ENCODE assay signal across 25 cellular contexts in genomic region chr11:47502767-47503166, GRCh38. TPM values are rescaled to one million over a fixed set of nuclear protein-coding genes. Genes with fewer than 3 reads are reported as not detected.
A peak's percentile ranks its signal among the peaks of the same experiment; 100 is the strongest.
DNase-seq lines count a peak whose midpoint lies in the region; ATAC-seq, FAIRE-seq and TF ChIP-seq lines count a peak whose summit lies in the region.
"Had no signal": no experiment of that assay in that cellular context is flagged by ENCODE, and none has a peak within 500 bp of the region (broad histone marks: within the 10 kb centered on the region; RNA-seq: fewer than 3 reads in every experiment).

No MANE protein-coding gene starts in this region.

- FAIRE-seq in K562 (lab: Jason Lieb, UNC): no peak
- FAIRE-seq: endothelial cell of umbilical vein, HepG2, RCC 7860 had no signal

- no peak overlapping the region for H3K4me3 Mint-ChIP-seq in activated T-cell treated with anti-CD3 and anti-CD28 coated beads, Interleukin-2, amount 50 U/mL, for 72 hours
- H3K4me3 Mint-ChIP-seq: activated B cell treated with CpG ODN at 0.5 μM for 24 hours, CD14-positive monocyte had no signal

- no peak for ATAC-seq in activated T-cell treated with anti-CD3 and anti-CD28 coated beads, Interleukin-2, amount 50 U/mL, for 72 hours (replicated peaks in 1 of 2)
- ATAC-seq in K562 (no peak), psoas muscle (no peak), GM19467 (IDR thresholded peaks at IDR 0.05; ENCODE audit: unreplicated experiment) (no peak)
- ATAC-seq: HepG2 had no signal

- H4K20me1 ChIP-seq in OCI-LY3 (ENCODE audit: insufficient read depth, low read length): peaks cover 49% of the 10 kb centered on the region
- peaks cover 20% of the 10 kb centered on the region for H4K20me1 ChIP-seq in K562 (replicated peaks; ENCODE audit: control insufficient read depth, insufficient read depth, low read length)

- H3K27me3 ChIP-seq in OCI-LY3 (ENCODE audit: low read depth, low read length) (no peaks in the 10 kb centered on the region), K562 (ENCODE audit: control insufficient read depth in 2 of 2, insufficient read depth in 2 of 2, low read length in 2 of 2) (no peaks in the 10 kb centered on the region), psoas muscle (ENCODE audit: insufficient read depth in 3 of 3, low read length in 2 of 3) (no peaks in the 10 kb centered on the region), MG63 (no peaks in the 10 kb centered on the region)
- H3K27me3 ChIP-seq: right atrium auricular region, upper lobe of left lung had no signal

- H3K4me3 ChIP-seq in OCI-LY3 (ENCODE audit: low read length) (no peak overlapping the region), K562 (no peak overlapping the region), psoas muscle (no peak overlapping the region), MG63 (no peak overlapping the region)
- H3K4me3 ChIP-seq: right atrium auricular region, upper lobe of left lung had no signal

- H3K9ac ChIP-seq in OCI-LY3 (ENCODE audit: low read length) (peak overlapping the region; percentile 2; the same call in 1 of the 2 replicates), K562 (ENCODE audit: insufficient read depth in 1 of 2, low read depth in 2 of 2, low read length in 2 of 2) (no peak overlapping the region)

- TF ChIP-seq CTCF in OCI-LY3 (IDR thresholded peaks at IDR 0.05; ENCODE audit: low read depth, low read length) (no peak), K562 (IDR thresholded peaks at IDR 0.05 in 2 of 3, conservative IDR thresholded peaks at IDR 0.05 in 1 of 3; ENCODE audit: insufficient read depth in 2 of 3, low read depth in 1 of 3, low read length in 3 of 3) (no peak), psoas muscle (IDR thresholded peaks at IDR 0.05) (no peak)

- H2AFZ ChIP-seq in OCI-LY3 (ENCODE audit: low read depth, low read length): no peak overlapping the region
- no peak overlapping the region for H2AFZ ChIP-seq in K562 (ENCODE audit: low read depth, low read length)

- H3K27me3 Mint-ChIP-seq in activated T-cell treated with anti-CD3 and anti-CD28 coated beads, Interleukin-2, amount 50 U/mL, for 72 hours (ENCODE audit: low read depth): no peaks in the 10 kb centered on the region
- H3K27me3 Mint-ChIP-seq: activated B cell treated with CpG ODN at 0.5 μM for 24 hours had no signal

- 44% methylated on average over 1 of the region's 3 CpGs for WGBS in K562 (ENCODE audit: insufficient coverage, low coverage, missing lambda C conversion rate)
- 59 to 77% (median 59%) methylated on average over 3 of the region's 3 CpGs for WGBS in psoas muscle, 3 donors

- in situ Hi-C loops in K562 (cut with MboI): no loop called here

- peak overlapping the region; percentile 56 for H3K27ac ChIP-seq in OCI-LY3 (ENCODE audit: low read length)
- no peak overlapping the region for H3K27ac ChIP-seq in K562 (ENCODE audit: extremely low read depth, low read depth, low read length)
- H3K27ac ChIP-seq in psoas muscle: peak overlapping the region; percentile 51
- H3K27ac ChIP-seq: HL-60, right atrium auricular region, upper lobe of left lung had no signal

- H3K4me1 ChIP-seq in OCI-LY3 (ENCODE audit: low read length) (peaks cover 84% of the 10 kb centered on the region), K562 (replicated peaks in 1 of 2; ENCODE audit: control insufficient read depth in 2 of 2, insufficient read depth in 2 of 2, low read length in 2 of 2) (peaks cover 12 to 25% of the 10 kb centered on the region in 2 experiments), psoas muscle (peaks cover 62% of the 10 kb centered on the region)

- intact Hi-C loops in K562 (cut with micrococcal nuclease) (no loop called here), psoas muscle (cut with DNase I) (no loop called here)

- TF ChIP-seq EP300 in K562 (IDR thresholded peaks at IDR 0.05; ENCODE audit: low read length): no peak

- peak overlapping the region; percentile 47 for H3K4me2 ChIP-seq in OCI-LY3 (ENCODE audit: low read length)
- H3K4me2 ChIP-seq in K562 (ENCODE audit: insufficient read depth, low read length): no peak overlapping the region

- H3K36me3 Mint-ChIP-seq in activated T-cell treated with anti-CD3 and anti-CD28 coated beads, Interleukin-2, amount 50 U/mL, for 72 hours (ENCODE audit: insufficient read depth in 2 of 2): peaks cover 0 to 10% of the 10 kb centered on the region in 2 donors

- POLR2A ChIA-PET in K562 (lab: Yijun Ruan, JAX): no interaction called here

- H3K9me3 Mint-ChIP-seq in activated T-cell treated with anti-CD3 and anti-CD28 coated beads, Interleukin-2, amount 50 U/mL, for 72 hours: no peaks in the 10 kb centered on the region
- H3K9me3 Mint-ChIP-seq: activated B cell treated with CpG ODN at 0.5 μM for 24 hours, CD14-positive monocyte had no signal

- CTCF ChIA-PET in K562 (lab: Yijun Ruan, JAX; ENCODE audit: low intra/inter-chr PET ratio): no interaction called here

- peaks cover 75% of the 10 kb centered on the region for H3K4me1 Mint-ChIP-seq in activated T-cell treated with anti-CD3 and anti-CD28 coated beads, Interleukin-2, amount 50 U/mL, for 72 hours (ENCODE audit: low read depth)

- H3K36me3 ChIP-seq in OCI-LY3 (replicated peaks; ENCODE audit: low read depth, low read length) (peaks cover 22% of the 10 kb centered on the region), K562 (ENCODE audit: control insufficient read depth, insufficient read depth, low read length) (peaks cover 48% of the 10 kb centered on the region), psoas muscle (ENCODE audit: insufficient read depth in 1 of 2, low read depth in 1 of 2) (peaks cover 5 to 12% of the 10 kb centered on the region in 2 donors), MG63 (peaks cover 39% of the 10 kb centered on the region)
- H3K36me3 ChIP-seq: right atrium auricular region, upper lobe of left lung had no signal

- no peak for TF ChIP-seq POLR2A in K562 (conservative IDR thresholded peaks at IDR 0.05)

- peaks cover 4% of the 10 kb centered on the region for H3K9me1 ChIP-seq in K562 (ENCODE audit: control insufficient read depth, insufficient read depth, low read length)

- H3K79me2 ChIP-seq in OCI-LY3 (ENCODE audit: low read length) (peaks cover 100% of the 10 kb centered on the region), K562 (ENCODE audit: control insufficient read depth, insufficient read depth, low read length) (peaks cover 99% of the 10 kb centered on the region)

- peak overlapping the region; percentile 94 for H3K27ac Mint-ChIP-seq in activated T-cell treated with anti-CD3 and anti-CD28 coated beads, Interleukin-2, amount 50 U/mL, for 72 hours
- H3K27ac Mint-ChIP-seq: activated B cell treated with CpG ODN at 0.5 μM for 24 hours had no signal

- no TSS peak for BruUV-seq in K562 (replicated peaks; lab: Mats Ljungman, UMichigan)

- no peak for DNase-seq in activated T-cell treated with anti-CD3 and anti-CD28 coated beads, Interleukin-2, amount 50 U/mL, for 72 hours
- no peak for DNase-seq in activated T-cell treated with anti-CD3 and anti-CD28 coated beads, Interleukin-2, amount 50 U/mL, for 1 hour
- no peak for DNase-seq in K562 (ENCODE audit: extremely low read depth in 1 of 4, low spot score in 3 of 4)
- no peak for DNase-seq in psoas muscle
- no peak for DNase-seq in MG63
- no peak for DNase-seq in effector CD4-positive, alpha-beta T cell
- DNase-seq: activated B cell treated with CpG ODN at 0.5 μM for 24 hours; activated effector memory CD4-positive, alpha-beta T cell treated with Interleukin-2 at 50 U/mL for 16 hours; amygdala; EL; glutamatergic neuron; NCI-H1417; NCI-H2107; stimulated activated CD4-positive, alpha-beta T cell treated with anti-CD3 and anti-CD28 coated beads, Interleukin-4, amount 100 ng/mL, for 4 hours; upper lobe of left lung had no signal

- no peaks in the 10 kb centered on the region for H3K9me3 ChIP-seq in OCI-LY3 (ENCODE audit: insufficient read depth, low read length)
- no peaks in the 10 kb centered on the region for H3K9me3 ChIP-seq in K562 (replicated peaks; ENCODE audit: control insufficient read depth, insufficient read depth, low read depth, low read length)
- H3K9me3 ChIP-seq in psoas muscle: no peaks in the 10 kb centered on the region
- H3K9me3 ChIP-seq in MG63: no peaks in the 10 kb centered on the region
- H3K9me3 ChIP-seq: right atrium auricular region, upper lobe of left lung had no signal

- no peak for TF ChIP-seq RAD21 in K562 (CRISPR knock-in tag; conservative IDR thresholded peaks at IDR 0.05 in 1 of 2, IDR thresholded peaks at IDR 0.05 in 1 of 2)

RNA-seq across cellular contexts. Expression of gene CELF1, which starts 50.2 kb away (rescaled TPM):
- total RNA-seq in activated T-cell treated with anti-CD3 and anti-CD28 coated beads, Interleukin-2, amount 50 U/mL, for 72 hours: 100 to 1,000 TPM; 128 to 149 TPM
- 291 and 350 TPM in 2 replicates for total RNA-seq in K562 (2011; cell fraction: chromatin; rRNA removed; ENCODE audit: low replicate concordance)
- 140 and 172 TPM in 2 replicates for total RNA-seq in K562 (2011; cell fraction: nucleolus; rRNA removed)
- 256 and 337 TPM in 2 replicates for total RNA-seq in K562 (2011; cell fraction: nucleoplasm; rRNA removed)
- 59.2 and 63.9 TPM in 2 replicates for total RNA-seq in K562 (2014; rRNA removed)
- total RNA-seq in K562 (2014; rRNA removed; fragmentation: Illumina TruSeq; extraction: Trizol): 77.4 and 79.1 TPM in 2 replicates
- total RNA-seq in K562 (2015; rRNA removed; fragmentation: Illumina TruSeq; extraction: Trizol): 65.1 and 71.4 TPM in 2 replicates
- 102 and 111 TPM in 2 replicates for total RNA-seq in K562 (2021)
- polyA plus RNA-seq in K562 (2011; rRNA removed): 124 and 142 TPM in 2 replicates
- polyA plus RNA-seq in K562 (2011; cell fraction: cytosol; rRNA removed): 75.5 and 93.9 TPM in 2 replicates
- 276 and 281 TPM in 2 replicates for polyA plus RNA-seq in K562 (2011; cell fraction: nucleus; rRNA removed)
- 28.5 and 38.8 TPM in 2 replicates for polyA plus RNA-seq in K562 (2012)
- polyA plus RNA-seq in K562 (2014; fragmentation: Illumina TruSeq; extraction: Trizol): 75.0 and 81.6 TPM in 2 replicates
- polyA plus RNA-seq in K562 (2014; fragmentation: Nextera tagmentation; extraction: Ambion mirVana): 10 to 100 TPM; 11.3 to 21.6 TPM
- 82.8 and 88.9 TPM in 2 replicates for polyA plus RNA-seq in K562 (2014; rRNA removed)
- 138 and 183 TPM in 2 replicates for polyA minus RNA-seq in K562 (2011; rRNA and poly(A)+ RNA removed)
- 71.5 and 87.3 TPM in 2 replicates for polyA minus RNA-seq in K562 (2011; cell fraction: cytosol; rRNA and poly(A)+ RNA removed)
- 67.6 and 122 TPM in 2 replicates for polyA minus RNA-seq in K562 (2011; cell fraction: nucleus; rRNA and poly(A)+ RNA removed)
- total RNA-seq in psoas muscle: 100 to 1,000 TPM in 3 of 4 donors, 10 to 100 TPM in 1; 79.0 to 193 (median 140) TPM
- 100 to 1,000 TPM in 1 of 3 donors, 10 to 100 TPM in 2; 40.1 to 112 (median 92.5) TPM for polyA plus RNA-seq in psoas muscle
- total RNA-seq in MG63 (2014; rRNA removed; shearing (Covaris generic); ENCODE audit: low replicate concordance): 69.3 and 86.9 TPM in 2 replicates

RNA-seq across cellular contexts. Expression of gene RAPSN, which starts 53.8 kb away (rescaled TPM):
- 1 to 10 TPM in 1 of 2 donors, under 1 TPM in 1; 0.77 to 1.3 TPM for total RNA-seq in activated T-cell treated with anti-CD3 and anti-CD28 coated beads, Interleukin-2, amount 50 U/mL, for 72 hours
- total RNA-seq in K562 (2011; cell fraction: chromatin; rRNA removed; ENCODE audit: low replicate concordance): not detected in 2 replicates
- total RNA-seq in K562 (2011; cell fraction: nucleolus; rRNA removed): not detected in 2 replicates
- not detected in 2 replicates for total RNA-seq in K562 (2011; cell fraction: nucleoplasm; rRNA removed)
- total RNA-seq in K562 (2014; rRNA removed) (not detected in 2 replicates), K562 (2014; rRNA removed; fragmentation: Illumina TruSeq; extraction: Trizol) (not detected in 2 replicates), K562 (2015; rRNA removed; fragmentation: Illumina TruSeq; extraction: Trizol) (0.11 TPM in 1 of 2 replicates, not detected in the other), K562 (2021) (0.13 TPM in 1 of 2 replicates, not detected in the other), psoas muscle (10 to 100 TPM; 47.5 to 90.6 (median 59.5) TPM)
- polyA plus RNA-seq in K562 (2011; rRNA removed) (0.06 TPM in 1 of 2 replicates, not detected in the other), K562 (2014; fragmentation: Illumina TruSeq; extraction: Trizol) (not detected in 2 replicates), K562 (2014; fragmentation: Nextera tagmentation; extraction: Ambion mirVana) (not detected), K562 (2014; rRNA removed) (not detected in 2 replicates), psoas muscle (10 to 100 TPM; 37.6 to 79.3 (median 50.0) TPM)
- polyA plus RNA-seq in K562 (2011; cell fraction: cytosol; rRNA removed): 0.04 TPM in 1 of 2 replicates, not detected in the other
- not detected in 2 replicates for polyA plus RNA-seq in K562 (2011; cell fraction: nucleus; rRNA removed)
- polyA plus RNA-seq in K562 (2012): 0.14 TPM in 1 of 2 replicates, not detected in the other
- not detected in 2 replicates for polyA minus RNA-seq in K562 (2011; rRNA and poly(A)+ RNA removed)
- polyA minus RNA-seq in K562 (2011; cell fraction: cytosol; rRNA and poly(A)+ RNA removed): not detected in 2 replicates
- not detected in 2 replicates for polyA minus RNA-seq in K562 (2011; cell fraction: nucleus; rRNA and poly(A)+ RNA removed)
- 0.16 TPM in 1 of 2 replicates, not detected in the other for total RNA-seq in MG63 (2014; rRNA removed; shearing (Covaris generic); ENCODE audit: low replicate concordance)
- total RNA-seq: H4, M059J, right atrium auricular region had no signal
- polyA plus RNA-seq: CD14-positive monocyte had no signal

Comparison
In these comparisons a context has a peak if more than half of its experiments do, and no peak if none do; other contexts are left out.
1. RNA of gene RAPSN, which starts 53.8 kb away (total RNA-seq): 47.5 to 90.6 TPM in psoas muscle; 0.77 to 1.3 TPM in activated T-cell treated with anti-CD3 and anti-CD28 coated beads, Interleukin-2, amount 50 U/mL, for 72 hours, 0.16 TPM in MG63 and 0.11 to 0.13 TPM in K562; every median in the first group is over 10 times any median in the second.